Comparison of ENCODE assay signal across 1 cellular context in the genomic region with DNA sequence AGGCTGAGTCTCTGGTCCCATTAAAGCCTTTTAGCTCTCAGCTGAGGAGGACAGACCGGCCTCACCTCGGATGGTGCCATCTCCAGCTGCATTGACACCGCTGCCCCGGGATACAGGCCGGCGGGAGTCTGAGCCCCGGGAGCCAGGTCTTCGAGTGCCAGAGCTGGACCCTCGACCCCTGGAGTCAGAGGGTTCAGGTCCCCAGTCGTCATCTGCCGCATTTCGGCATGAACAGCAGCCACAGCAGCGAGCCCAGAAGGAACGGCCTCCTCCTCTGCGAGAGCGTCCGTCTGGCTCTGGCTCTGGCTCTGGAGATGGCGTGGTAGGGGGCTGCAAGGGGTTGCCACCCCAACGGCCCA.
A peak's percentile ranks its signal among the peaks of the same experiment; 100 is the strongest.
TF ChIP-seq lines count a peak whose summit lies in the region.

No MANE protein-coding gene starts in this region.

TF ChIP-seq in HepG2, 621 proteins besides CTCF, POLR2A, EP300 and RAD21:
- peak; percentile 22 for TF ChIP-seq AGO2 (optimal IDR thresholded peaks at IDR 0.05; ENCODE audit: low read depth, low read length)
- TF ChIP-seq ZMYM4 (CRISPR knock-in tag; IDR thresholded peaks at IDR 0.05), result no peak
- TF ChIP-seq NRL (CRISPR knock-in tag; IDR thresholded peaks at IDR 0.05; ENCODE audit: borderline replicate concordance), result 0 out of 2 replicates have a peak, but pooled peaks have one; percentile 2
TF ChIP-seq in HepG2: peak in this region for 2.
